In the genomic region with DNA sequence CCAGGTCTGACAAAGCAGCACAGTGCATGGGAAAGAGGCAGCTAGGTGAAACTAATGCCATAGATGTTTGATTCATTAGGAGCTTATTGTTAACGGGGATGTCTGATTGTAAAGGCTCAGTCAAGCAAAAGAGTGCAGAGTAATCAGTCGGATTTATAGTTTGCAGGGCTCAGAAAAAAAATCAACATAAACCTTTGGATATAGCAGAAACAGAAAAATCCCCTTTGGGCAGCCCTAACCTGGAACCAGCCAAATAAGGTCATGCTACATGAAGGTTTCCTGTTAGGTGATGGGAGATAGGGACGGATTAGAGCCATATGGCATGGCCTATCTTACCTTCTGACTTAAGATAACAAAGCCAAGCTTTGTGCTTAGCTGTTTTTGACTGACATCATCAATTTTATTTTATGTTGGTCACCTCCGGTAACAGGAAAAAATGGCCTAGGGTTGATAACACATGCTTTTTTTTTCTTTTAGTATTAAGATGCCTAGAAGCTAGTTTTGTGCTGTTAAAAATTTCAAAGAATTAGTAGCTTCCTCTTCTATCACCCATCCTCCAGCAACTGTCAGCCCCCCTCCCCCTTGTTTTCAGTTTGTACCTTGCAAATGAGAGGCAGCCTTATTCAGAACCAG, we compare ENCODE assay signal across 1 cellular context.
TF ChIP-seq lines count a peak whose summit lies in the region.

No MANE protein-coding gene starts in this region.

TF ChIP-seq in H1, 55 proteins besides CTCF, POLR2A, EP300 and RAD21:
- TF ChIP-seq SRF (IDR thresholded peaks at IDR 0.05; ENCODE audit: low read depth, low read length), result peak; percentile 94
- no peak for TF ChIP-seq CHD1 (IDR thresholded peaks at IDR 0.05; ENCODE audit: low read depth, low read length)
